ENCODE assay signal across 26 cellular contexts in genomic region chr6:83741089-83741488, GRCh38. TPM values are rescaled to one million over a fixed set of nuclear protein-coding genes. Genes with fewer than 3 reads are reported as not detected.
"Had no signal": no experiment of that assay in that cellular context is flagged by ENCODE, and none has a peak within 500 bp of the region (broad histone marks: within the 10 kb centered on the region; RNA-seq: fewer than 3 reads in every experiment).

No MANE protein-coding gene starts in this region.

- H3K27me3 ChIP-seq: esophagus squamous epithelium, gastrocnemius medialis, left lung had no signal

- DNase-seq: dermis blood vessel endothelial cell; dorsolateral prefrontal cortex; effector CD4-positive, alpha-beta T cell; effector memory CD4-positive, alpha-beta T cell; erythroblast; esophagus squamous epithelium; foreskin fibroblast; foreskin melanocyte; gastrocnemius medialis; glutamatergic neuron; head of caudate nucleus; heart right ventricle; hippocampal formation; left cardiac atrium; left lung; left ventricle myocardium superior; lower lobe of right lung; mesenchymal stem cell; mucosa of descending colon; naive B cell had no signal

- H3K4me1 Mint-ChIP-seq: mesothelial cell of epicardium, naive B cell had no signal

- H3K4me3 ChIP-seq: coronary artery, dorsolateral prefrontal cortex, esophagus squamous epithelium, gastrocnemius medialis, heart right ventricle, left lung, lower lobe of right lung, mucosa of descending colon had no signal

- H3K36me3 ChIP-seq: esophagus squamous epithelium, gastrocnemius medialis, heart right ventricle, left lung, lower lobe of right lung had no signal

- H3K4me3 Mint-ChIP-seq: mesothelial cell of epicardium, naive B cell had no signal

- H3K36me3 Mint-ChIP-seq: mesothelial cell of epicardium, naive B cell had no signal

- ATAC-seq: esophagus mucosa, gastrocnemius medialis, heart right ventricle, left cardiac atrium, left lung, left ventricle myocardium superior, lower lobe of right lung, mucosa of descending colon had no signal

- H3K4me1 ChIP-seq: esophagus squamous epithelium, gastrocnemius medialis, heart right ventricle, left lung, lower lobe of right lung had no signal

- H3K27ac ChIP-seq: coronary artery, dorsolateral prefrontal cortex, epithelial cell of prostate, esophagus squamous epithelium, gastrocnemius medialis, heart right ventricle, left lung, lower lobe of right lung had no signal

- H3K27ac Mint-ChIP-seq: mesothelial cell of epicardium, naive B cell had no signal

- H3K9me3 ChIP-seq: esophagus squamous epithelium, gastrocnemius medialis, left lung, lower lobe of right lung, mucosa of descending colon had no signal

RNA-seq across cellular contexts. Expression of gene SNAP91, which starts 32.2 kb away (rescaled TPM):
- total RNA-seq: esophagus mucosa, esophagus squamous epithelium, lower leg skin, lower lobe of right lung had no signal
- polyA plus RNA-seq: keratinocyte had no signal
